Comparison of ENCODE assay signal across 24 cellular contexts in the genomic region with DNA sequence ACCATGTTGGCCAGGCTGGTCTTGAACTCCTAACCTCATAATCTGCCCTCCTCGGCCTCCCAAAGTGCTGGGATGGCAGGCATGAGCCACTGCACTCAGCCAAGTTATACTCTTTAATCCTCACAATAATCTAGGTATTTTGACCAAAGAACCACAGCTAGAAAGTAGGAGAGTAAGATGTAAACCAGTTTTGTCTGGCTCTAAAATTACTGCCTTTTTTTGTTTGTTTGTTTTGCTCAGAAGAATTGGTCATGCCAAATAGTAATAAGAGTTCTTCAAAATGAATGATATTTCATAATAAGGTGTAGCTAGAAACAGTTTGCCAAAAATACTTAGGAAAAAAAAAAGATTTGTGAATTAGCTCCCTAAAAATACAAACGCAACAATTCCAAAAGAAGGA. TPM values are rescaled to one million over a fixed set of nuclear protein-coding genes. Genes with fewer than 3 reads are reported as not detected.
"Had no signal": no experiment of that assay in that cellular context is flagged by ENCODE, and none has a peak within 500 bp of the region (broad histone marks: within the 10 kb centered on the region; RNA-seq: fewer than 3 reads in every experiment).

No MANE protein-coding gene starts in this region.

- H3K27ac Mint-ChIP-seq: activated CD4-positive, alpha-beta memory T cell treated with anti-CD3 and anti-CD28 coated beads, Interleukin-2, amount 10 ng/mL, durations not matched to agents 7 days and 5 days; activated CD4-positive, alpha-beta T cell treated with anti-CD3 and anti-CD28 coated beads for 36 hours; activated CD4-positive, alpha-beta T cell treated with anti-CD3 and anti-CD28 coated beads, Interleukin-2, amount 10 ng/mL, durations not matched to agents 24 days and 14 days; activated naive CD4-positive, alpha-beta T cell treated with anti-CD3 and anti-CD28 coated beads, Interleukin-2, amount 10 ng/mL, durations not matched to agents 7 days and 5 days; activated naive CD4-positive, alpha-beta T cell treated with anti-CD3 and anti-CD28 coated beads, Interleukin-2, amount 50 U/mL, for 72 hours; activated naive CD8-positive, alpha-beta T cell treated with anti-CD3 and anti-CD28 coated beads, Interleukin-2, amount 10 ng/mL, durations not matched to agents 7 days and 5 days; activated T-cell treated with anti-CD3 and anti-CD28 coated beads, Interleukin-2, amount 50 U/mL, for 24 hours; activated T-cell treated with anti-CD3 and anti-CD28 coated beads, Interleukin-2, amount 50 U/mL, for 72 hours had no signal

- H3K27me3 ChIP-seq: brain microvascular endothelial cell, esophagus squamous epithelium had no signal

- H3K4me3 Mint-ChIP-seq: activated CD4-positive, alpha-beta memory T cell treated with anti-CD3 and anti-CD28 coated beads, Interleukin-2, amount 10 ng/mL, durations not matched to agents 7 days and 5 days; activated CD4-positive, alpha-beta T cell treated with anti-CD3 and anti-CD28 coated beads for 36 hours; activated CD4-positive, alpha-beta T cell treated with anti-CD3 and anti-CD28 coated beads, Interleukin-2, amount 10 ng/mL, durations not matched to agents 24 days and 14 days; activated naive CD4-positive, alpha-beta T cell treated with anti-CD3 and anti-CD28 coated beads, Interleukin-2, amount 10 ng/mL, durations not matched to agents 7 days and 5 days; activated naive CD8-positive, alpha-beta T cell treated with anti-CD3 and anti-CD28 coated beads, Interleukin-2, amount 10 ng/mL, durations not matched to agents 7 days and 5 days; activated T-cell treated with anti-CD3 and anti-CD28 coated beads, Interleukin-2, amount 50 U/mL, for 24 hours; activated T-cell treated with anti-CD3 and anti-CD28 coated beads, Interleukin-2, amount 50 U/mL, for 72 hours had no signal

- H3K4me3 ChIP-seq: esophagus squamous epithelium had no signal

- H3K36me3 Mint-ChIP-seq: activated naive CD4-positive, alpha-beta T cell treated with anti-CD3 and anti-CD28 coated beads, Interleukin-2, amount 10 ng/mL, durations not matched to agents 7 days and 5 days had no signal

- H3K36me3 ChIP-seq: brain microvascular endothelial cell, esophagus squamous epithelium had no signal

- ATAC-seq: activated CD4-positive, alpha-beta T cell treated with anti-CD3 and anti-CD28 coated beads for 36 hours; activated naive CD4-positive, alpha-beta T cell treated with anti-CD3 and anti-CD28 coated beads, Interleukin-2, amount 50 U/mL, for 72 hours; activated T-cell treated with anti-CD3 and anti-CD28 coated beads, Interleukin-2, amount 50 U/mL, for 72 hours had no signal

- H3K9me3 Mint-ChIP-seq: activated CD4-positive, alpha-beta memory T cell treated with anti-CD3 and anti-CD28 coated beads, Interleukin-2, amount 10 ng/mL, durations not matched to agents 7 days and 5 days; activated naive CD4-positive, alpha-beta T cell treated with anti-CD3 and anti-CD28 coated beads, Interleukin-2, amount 10 ng/mL, durations not matched to agents 7 days and 5 days; activated T-cell treated with anti-CD3 and anti-CD28 coated beads, Interleukin-2, amount 50 U/mL, for 24 hours had no signal

- H3K9me3 ChIP-seq: esophagus squamous epithelium had no signal

- DNase-seq: activated CD4-positive, alpha-beta memory T cell treated with anti-CD3 and anti-CD28 coated beads, Interleukin-2, amount 10 ng/mL, durations not matched to agents 7 days and 5 days; activated CD4-positive, alpha-beta T cell treated with anti-CD3 and anti-CD28 coated beads for 36 hours; activated CD4-positive, CD25-positive, alpha-beta regulatory T cell; activated CD4-positive, CD25-positive, alpha-beta regulatory T cell treated with anti-CD3 and anti-CD28 coated beads, Interleukin-2, amount 50 U/mL, for 72 hours; activated CD8-positive, alpha-beta memory T cell treated with anti-CD3 and anti-CD28 coated beads, Interleukin-2, amount 50 U/mL, for 48 hours; activated gamma-delta T cell; activated naive CD4-positive, alpha-beta T cell; activated naive CD4-positive, alpha-beta T cell treated with anti-CD3 and anti-CD28 coated beads, Interleukin-2, amount 10 ng/mL, durations not matched to agents 7 days and 5 days; activated naive CD8-positive, alpha-beta T cell treated with anti-CD3 and anti-CD28 coated beads, Interleukin-2, amount 10 ng/mL, durations not matched to agents 7 days and 5 days; activated T-cell treated with anti-CD3 and anti-CD28 coated beads for 4 hours; activated T-cell treated with anti-CD3 and anti-CD28 coated beads, Interleukin-2, amount 50 U/mL, for 24 hours; activated T-cell treated with anti-CD3 and anti-CD28 coated beads, Interleukin-2, amount 50 U/mL, for 72 hours; brain microvascular endothelial cell; caudate nucleus; effector CD8-positive, alpha-beta T cell; esophagus squamous epithelium; foreskin melanocyte; head of caudate nucleus; T-helper 2 cell had no signal

- H3K4me1 Mint-ChIP-seq: activated CD4-positive, alpha-beta memory T cell treated with anti-CD3 and anti-CD28 coated beads, Interleukin-2, amount 10 ng/mL, durations not matched to agents 7 days and 5 days had no signal

- H3K27ac ChIP-seq: brain microvascular endothelial cell, epithelial cell of prostate, esophagus squamous epithelium had no signal

- H3K27me3 Mint-ChIP-seq: activated CD4-positive, alpha-beta memory T cell treated with anti-CD3 and anti-CD28 coated beads, Interleukin-2, amount 10 ng/mL, durations not matched to agents 7 days and 5 days; activated CD4-positive, alpha-beta T cell treated with anti-CD3 and anti-CD28 coated beads, Interleukin-2, amount 10 ng/mL, durations not matched to agents 24 days and 14 days; activated naive CD4-positive, alpha-beta T cell treated with anti-CD3 and anti-CD28 coated beads, Interleukin-2, amount 10 ng/mL, durations not matched to agents 7 days and 5 days; activated naive CD8-positive, alpha-beta T cell treated with anti-CD3 and anti-CD28 coated beads, Interleukin-2, amount 10 ng/mL, durations not matched to agents 7 days and 5 days; activated T-cell treated with anti-CD3 and anti-CD28 coated beads, Interleukin-2, amount 50 U/mL, for 24 hours had no signal

RNA-seq across cellular contexts. Expression of a gene that starts 36.7 kb away (rescaled TPM):
- total RNA-seq: activated CD4-positive, alpha-beta memory T cell treated with anti-CD3 and anti-CD28 coated beads, Interleukin-2, amount 10 ng/mL, durations not matched to agents 7 days and 5 days; activated CD4-positive, alpha-beta T cell treated with anti-CD3 and anti-CD28 coated beads, Interleukin-2, amount 10 ng/mL, durations not matched to agents 24 days and 14 days; endothelial cell of umbilical vein; T-helper 1 cell treated with Interleukin-12 subunit alpha and Interleukin-12 subunit beta and Interleukin-4 antibody, amounts not matched to agents 30 ng/mL and 1 ng/mL, for 36 hours had no signal
- polyA plus RNA-seq: endothelial cell of umbilical vein had no signal
